ENCODE assay signal across 20 cellular contexts in genomic region chr13:74450976-74451375, GRCh38.
DNase-seq lines count a peak whose midpoint lies in the region; ATAC-seq, FAIRE-seq and TF ChIP-seq lines count a peak whose summit lies in the region.
"Had no signal": no experiment of that assay in that cellular context is flagged by ENCODE, and none has a peak within 500 bp of the region (broad histone marks: within the 10 kb centered on the region; RNA-seq: fewer than 3 reads in every experiment).

No MANE protein-coding gene starts in this region.

- CTCF ChIA-PET in SK-N-SH (lab: Yijun Ruan, JAX): no interaction called here

- DNase-seq in SK-N-SH: no peak
- DNase-seq in astrocyte of the cerebellum (ENCODE audit: low read depth): peak; percentile 15
- peak; percentile 60 for DNase-seq in fibroblast of gingiva (ENCODE audit: low read depth)
- DNase-seq in smooth muscle cell (lab: John Stamatoyannopoulos, UW; ENCODE audit: unreplicated experiment): no peak
- DNase-seq in cortex of kidney (lab: John Stamatoyannopoulos, UW): no peak
- DNase-seq in kidney: no peak
- DNase-seq in stomach: no peak
- DNase-seq: activated CD4-positive, alpha-beta T cell treated with anti-CD3 and anti-CD28 coated beads, Interleukin-2, amount 10 ng/mL, durations not matched to agents 24 days and 14 days; activated CD8-positive, alpha-beta memory T cell treated with anti-CD3 and anti-CD28 coated beads, Interleukin-2, amount 10 ng/mL, durations not matched to agents 7 days and 5 days; activated naive CD8-positive, alpha-beta T cell treated with anti-CD3 and anti-CD28 coated beads, Interleukin-2, amount 10 ng/mL, durations not matched to agents 7 days and 5 days; dorsolateral prefrontal cortex; heart right ventricle; immature natural killer cell; NCI-H187 treated with DMSO at 0.1 percent for 48 hours; SIG-M5; stimulated activated CD4-positive, alpha-beta T cell treated with anti-CD3 and anti-CD28 coated beads, Interleukin-12 subunit alpha, Interleukin-12 subunit beta, amount 100 ng/mL, for 4 hours; upper lobe of left lung had no signal

- FAIRE-seq in kidney (lab: Jason Lieb, UNC): no peak

- H3K27me3 ChIP-seq in SK-N-SH (ENCODE audit: insufficient read depth) (no peaks in the 10 kb centered on the region), smooth muscle cell (ENCODE audit: low read depth) (no peaks in the 10 kb centered on the region), stomach (no peaks in the 10 kb centered on the region)
- H3K27me3 ChIP-seq: cardiac muscle cell, heart right ventricle, upper lobe of left lung had no signal

- POLR2A ChIA-PET in SK-N-SH (lab: Yijun Ruan, JAX): no interaction called here

- H3K9me3 ChIP-seq in SK-N-SH: no peaks in the 10 kb centered on the region
- H3K9me3 ChIP-seq in smooth muscle cell (replicated peaks; ENCODE audit: low read depth): no peaks in the 10 kb centered on the region
- H3K9me3 ChIP-seq in kidney (ENCODE audit: control insufficient read depth in 1 of 2, low read length in 2 of 2): no peaks in the 10 kb centered on the region
- no peaks in the 10 kb centered on the region for H3K9me3 ChIP-seq in stomach
- H3K9me3 ChIP-seq: upper lobe of left lung had no signal

- H3K9me2 ChIP-seq in SK-N-SH: no peaks in the 10 kb centered on the region

- no peak for TF ChIP-seq RAD21 in SK-N-SH (IDR thresholded peaks at IDR 0.05; ENCODE audit: low read length)

- H3K4me1 ChIP-seq in SK-N-SH (ENCODE audit: control insufficient read depth in 1 of 2, insufficient read depth in 2 of 2, low read depth in 1 of 2, low read length in 1 of 2) (no peaks in the 10 kb centered on the region; a peak in 1 of 4 replicates), smooth muscle cell (ENCODE audit: low read depth) (no peaks in the 10 kb centered on the region), kidney (ENCODE audit: control insufficient read depth in 1 of 2, insufficient read depth in 1 of 2, low read depth in 1 of 2, low read length in 2 of 2) (no peaks in the 10 kb centered on the region), stomach (no peaks in the 10 kb centered on the region)
- H3K4me1 ChIP-seq: upper lobe of left lung had no signal

- no peaks in the 10 kb centered on the region for H3K79me2 ChIP-seq in SK-N-SH (ENCODE audit: insufficient read depth)
- no peaks in the 10 kb centered on the region for H3K79me2 ChIP-seq in smooth muscle cell (ENCODE audit: low read depth)

- TF ChIP-seq CTCF in SK-N-SH (IDR thresholded peaks at IDR 0.05) (no peak), astrocyte of the cerebellum (IDR thresholded peaks at IDR 0.05; ENCODE audit: low read depth, low read length, missing control alignments) (no peak), smooth muscle cell (IDR thresholded peaks at IDR 0.05; ENCODE audit: borderline replicate concordance, insufficient read depth, poor library complexity, severe bottlenecking) (no peak), kidney (IDR thresholded peaks at IDR 0.05; ENCODE audit: borderline replicate concordance, extremely low read depth, insufficient read depth) (no peak), stomach (IDR thresholded peaks at IDR 0.05) (no peak)

- no peak for TF ChIP-seq POLR2A in stomach (IDR thresholded peaks at IDR 0.05)

- H3K4me3 ChIP-seq in SK-N-SH (ENCODE audit: low read depth in 2 of 2, low read length in 1 of 2) (no peak overlapping the region), astrocyte of the cerebellum (ENCODE audit: low read depth, low read length) (no peak overlapping the region), smooth muscle cell (no peak overlapping the region), kidney (ENCODE audit: low read length in 2 of 2) (no peak overlapping the region), stomach (no peak overlapping the region)
- H3K4me3 ChIP-seq: cardiac muscle cell, dorsolateral prefrontal cortex, heart right ventricle, upper lobe of left lung had no signal

- TF ChIP-seq EP300 in SK-N-SH (IDR thresholded peaks at IDR 0.05; ENCODE audit: borderline replicate concordance in 1 of 2, low read depth in 1 of 2, low read length in 1 of 2) (no peak), stomach (IDR thresholded peaks at IDR 0.05) (no peak)

- 33% methylated on average over 4 of the region's 4 CpGs for WGBS in SK-N-SH (ENCODE audit: low lambda C conversion rate)
- 81% methylated on average over 4 of the region's 4 CpGs for WGBS in smooth muscle cell (ENCODE audit: low lambda C conversion rate)
- 53 to 63% (median 57%) methylated on average over 4 of the region's 4 CpGs for WGBS in stomach, 5 donors

- H3K27ac ChIP-seq in SK-N-SH (ENCODE audit: low read depth in 2 of 2, low read length in 1 of 2) (no peak overlapping the region), smooth muscle cell (ENCODE audit: low read depth) (no peak overlapping the region), kidney (ENCODE audit: low read depth in 2 of 2, low read length in 2 of 2) (no peak overlapping the region), stomach (no peak overlapping the region)
- H3K27ac ChIP-seq: 22Rv1, cardiac muscle cell, dorsolateral prefrontal cortex, upper lobe of left lung had no signal

- no peak overlapping the region for H3K9ac ChIP-seq in SK-N-SH
- no peak overlapping the region for H3K9ac ChIP-seq in smooth muscle cell (ENCODE audit: low read depth)
- no peak overlapping the region for H3K9ac ChIP-seq in kidney (ENCODE audit: low read length in 2 of 2)

- intact Hi-C loops in kidney (cut with DNase I): no loop called here
- intact Hi-C loops in stomach (cut with DNase I; ENCODE audit: low total_unique reads): no loop called here

- in situ Hi-C loops in astrocyte of the cerebellum (cut with HindIII; ENCODE audit: low sequenced_read_pairs): no loop called here

- H3K36me3 ChIP-seq in SK-N-SH (replicated peaks in 1 of 2; ENCODE audit: control insufficient read depth in 1 of 2, insufficient read depth in 2 of 2, low read length in 1 of 2) (no peaks in the 10 kb centered on the region), smooth muscle cell (ENCODE audit: low read depth) (no peaks in the 10 kb centered on the region), kidney (ENCODE audit: control insufficient read depth in 1 of 2, insufficient read depth in 2 of 2, low read length in 2 of 2) (no peaks in the 10 kb centered on the region), stomach (no peaks in the 10 kb centered on the region)
- H3K36me3 ChIP-seq: cardiac muscle cell, heart right ventricle, upper lobe of left lung had no signal

- H3K4me2 ChIP-seq in SK-N-SH (no peak overlapping the region), smooth muscle cell (no peak overlapping the region)

- ATAC-seq in SK-N-SH treated with all-trans-retinoic acid at 6 μM for 48 hours: peak; percentile 40; the same call in 2 of the 3 replicates
- ATAC-seq: activated CD8-positive, alpha-beta memory T cell treated with anti-CD3 and anti-CD28 coated beads, Interleukin-2, amount 10 ng/mL, durations not matched to agents 7 days and 5 days; heart right ventricle had no signal

- H4K20me1 ChIP-seq in SK-N-SH (ENCODE audit: insufficient read depth) (no peaks in the 10 kb centered on the region), smooth muscle cell (ENCODE audit: low read depth) (no peaks in the 10 kb centered on the region)

- H3F3A ChIP-seq in SK-N-SH (replicated peaks; ENCODE audit: insufficient read depth) (no peaks in the 10 kb centered on the region), smooth muscle cell (ENCODE audit: low read depth) (no peaks in the 10 kb centered on the region)

- H2AFZ ChIP-seq in SK-N-SH (ENCODE audit: low read depth) (no peak overlapping the region), smooth muscle cell (ENCODE audit: low read depth) (peak overlapping the region; percentile 34)

TF ChIP-seq in SK-N-SH treated with all-trans-retinoic acid at 6 μM for 48 hours, 23 proteins besides CTCF, POLR2A, EP300 and RAD21 (continues in another document):
- TF ChIP-seq CSRNP3 (CRISPR knock-in tag; IDR thresholded peaks at IDR 0.05) (no peak), ZNF8 (CRISPR knock-in tag; IDR thresholded peaks at IDR 0.05) (no peak), ZNF565 (CRISPR knock-in tag; conservative IDR thresholded peaks at IDR 0.05; ENCODE audit: low read depth) (no peak), TCF4 (CRISPR knock-in tag; IDR thresholded peaks at IDR 0.05; ENCODE audit: borderline replicate concordance) (no peak), TOX (CRISPR knock-in tag; IDR thresholded peaks at IDR 0.05; ENCODE audit: borderline replicate concordance) (no peak)

TF ChIP-seq in SK-N-SH, 30 proteins besides CTCF, POLR2A, EP300 and RAD21 (continues in another document):
- TF ChIP-seq ELF1 (IDR thresholded peaks at IDR 0.05): no peak
- no peak for TF ChIP-seq SIN3A (IDR thresholded peaks at IDR 0.05; ENCODE audit: borderline replicate concordance, low read depth, low read length)
- TF ChIP-seq REST (IDR thresholded peaks at IDR 0.05; ENCODE audit: low read depth, low read length): no peak
- TF ChIP-seq GATA2 (CRISPR knock-in tag; IDR thresholded peaks at IDR 0.05): no peak
- TF ChIP-seq MEF2A (IDR thresholded peaks at IDR 0.05; ENCODE audit: borderline replicate concordance, low read depth): no peak
- TF ChIP-seq TEAD4 (IDR thresholded peaks at IDR 0.05; ENCODE audit: borderline replicate concordance, insufficient read depth): no peak

Comparison
In these comparisons a context has a peak if more than half of its experiments do, and no peak if none do; other contexts are left out.
1. DNase-seq: peak in astrocyte of the cerebellum (single experiment) and fibroblast of gingiva (single experiment); none in SK-N-SH (single experiment), smooth muscle cell (single experiment), cortex of kidney (single experiment), kidney (single experiment) and stomach (single experiment).